In genomic region chr6:15551798-15552197, GRCh38 we compare ENCODE assay signal across 9 cellular contexts.
DNase-seq lines count a peak whose midpoint lies in the region; ATAC-seq and TF ChIP-seq lines count a peak whose summit lies in the region.
"Had no signal": no experiment of that assay in that cellular context is flagged by ENCODE, and none has a peak within 500 bp of the region (broad histone marks: within the 10 kb centered on the region; RNA-seq: fewer than 3 reads in every experiment).

No MANE protein-coding gene starts in this region.

- H3K9me3 ChIP-seq in OCI-LY1 (ENCODE audit: low read length) (no peaks in the 10 kb centered on the region), hepatocyte (ENCODE audit: low read depth) (no peaks in the 10 kb centered on the region)
- H3K9me3 ChIP-seq: adrenal gland had no signal

- H4K20me1 ChIP-seq in OCI-LY1 (ENCODE audit: insufficient read depth, low read length) (no peaks in the 10 kb centered on the region), hepatocyte (ENCODE audit: insufficient read depth, poor library complexity, severe bottlenecking) (no peaks in the 10 kb centered on the region)

- peak overlapping the region; percentile 42; the same call in 1 of the 2 replicates for H3K4me2 ChIP-seq in OCI-LY1 (ENCODE audit: low read length)
- no peak overlapping the region for H3K4me2 ChIP-seq in hepatocyte

- no peak overlapping the region for H2AFZ ChIP-seq in OCI-LY1 (ENCODE audit: low read length)
- H2AFZ ChIP-seq in hepatocyte, result no peak overlapping the region

- H3K27me3 ChIP-seq in OCI-LY1 (ENCODE audit: insufficient read depth, low read length), result no peaks in the 10 kb centered on the region
- H3K27me3 ChIP-seq in hepatocyte, result no peaks in the 10 kb centered on the region
- H3K27me3 ChIP-seq: adrenal gland had no signal

- H3K36me3 ChIP-seq in OCI-LY1 (ENCODE audit: insufficient read depth, low read length) (no peaks in the 10 kb centered on the region), hepatocyte (replicated peaks; ENCODE audit: insufficient read depth, low read depth) (no peaks in the 10 kb centered on the region)
- H3K36me3 ChIP-seq: adrenal gland had no signal

- peak; percentile 51 for ATAC-seq in GM21447 (IDR thresholded peaks at IDR 0.05; ENCODE audit: unreplicated experiment)
- ATAC-seq in GM19455 (IDR thresholded peaks at IDR 0.05; ENCODE audit: unreplicated experiment), result no peak

- no peaks in the 10 kb centered on the region for H3K79me2 ChIP-seq in OCI-LY1 (ENCODE audit: insufficient read depth, low read length)
- H3K79me2 ChIP-seq in hepatocyte, result no peaks in the 10 kb centered on the region

- H3K4me3 ChIP-seq in OCI-LY1 (ENCODE audit: low read depth, low read length, poor library complexity, severe bottlenecking) (peak overlapping the region; percentile 15), hepatocyte (no peak overlapping the region)
- H3K4me3 ChIP-seq: adrenal gland had no signal

- no peak overlapping the region; the same call in 1 of the 2 replicates for H3K9ac ChIP-seq in OCI-LY1 (ENCODE audit: low read length)

- TF ChIP-seq CTCF in OCI-LY1 (IDR thresholded peaks at IDR 0.05; ENCODE audit: low read length) (no peak), hepatocyte (IDR thresholded peaks at IDR 0.05; ENCODE audit: poor library complexity) (no peak)

- H3K9me2 ChIP-seq in OCI-LY1 (ENCODE audit: low read depth, low read length) (no peaks in the 10 kb centered on the region), hepatocyte (replicated peaks; ENCODE audit: insufficient read depth) (no peaks in the 10 kb centered on the region)

- intact Hi-C loops in posterior cingulate gyrus (cut with DNase I), result no loop called here

- peaks cover 32% of the 10 kb centered on the region for H3K4me1 ChIP-seq in OCI-LY1 (ENCODE audit: insufficient read depth, low read length, severe bottlenecking)
- peaks cover 4% of the 10 kb centered on the region for H3K4me1 ChIP-seq in hepatocyte (ENCODE audit: insufficient read depth)

- H3F3A ChIP-seq in OCI-LY1 (ENCODE audit: insufficient read depth, low read length), result no peaks in the 10 kb centered on the region

- peak; percentile 53 for DNase-seq in glomerular visceral epithelial cell (ENCODE audit: extremely low spot score)
- DNase-seq in renal cortical epithelial cell (ENCODE audit: low read depth), result peak; percentile 82
- no peak for DNase-seq in hepatocyte (ENCODE audit: low spot score)
- no peak for DNase-seq in posterior cingulate gyrus
- DNase-seq: activated CD4-positive, alpha-beta T cell treated with anti-CD3 and anti-CD28 coated beads for 48 hours had no signal

- H3K27ac ChIP-seq in OCI-LY1 (ENCODE audit: low read depth, low read length, poor library complexity, severe bottlenecking) (peak overlapping the region; percentile 72), hepatocyte (no peak overlapping the region)
- H3K27ac ChIP-seq: adrenal gland had no signal

- WGBS in hepatocyte (ENCODE audit: low lambda C conversion rate, missing lambda C conversion rate), result 57% methylated on average over 6 of the region's 6 CpGs

Comparison
In these comparisons a context has a peak if more than half of its experiments do, and no peak if none do; other contexts are left out.
1. DNase-seq: peak in glomerular visceral epithelial cell (single experiment) and renal cortical epithelial cell (single experiment); none in hepatocyte (single experiment) and posterior cingulate gyrus (0 of 10).